Comparison of ENCODE assay signal across 1 cellular context in the genomic region with DNA sequence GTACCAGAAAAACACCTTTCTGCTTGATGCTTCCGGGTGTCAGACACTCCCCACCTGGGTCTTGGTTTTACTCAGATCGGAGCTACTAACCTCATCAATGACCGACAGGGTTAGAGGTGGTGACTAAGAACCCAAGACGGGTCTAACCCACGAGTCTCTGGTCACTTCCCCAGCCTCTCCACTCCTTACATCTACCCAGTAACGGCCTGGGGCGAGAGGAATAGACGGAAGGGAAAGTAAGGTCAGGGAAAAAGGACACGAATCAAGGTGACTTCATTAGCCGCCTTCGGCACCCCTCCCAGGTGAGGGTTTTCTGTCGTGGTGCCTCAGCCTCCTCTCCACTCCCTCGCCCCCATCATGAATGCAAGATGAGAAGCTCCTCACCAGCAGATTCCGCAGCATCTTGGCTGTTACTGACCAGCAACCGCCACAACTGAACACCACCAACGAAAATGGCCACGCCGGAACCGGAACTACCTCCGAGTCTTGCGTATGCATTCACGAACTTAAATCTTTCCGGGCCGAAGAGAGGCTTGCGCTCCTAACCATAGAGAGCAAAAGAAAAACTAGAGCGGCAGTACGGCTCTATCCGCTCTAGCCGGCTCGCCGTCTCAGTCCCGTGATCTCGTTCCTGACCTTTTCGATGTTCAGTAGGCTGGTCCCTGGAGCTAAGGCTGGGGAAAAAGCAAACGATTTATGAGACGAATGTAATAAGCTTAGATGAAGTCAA.
TF ChIP-seq lines count a peak whose summit lies in the region.

A gene with protein sequence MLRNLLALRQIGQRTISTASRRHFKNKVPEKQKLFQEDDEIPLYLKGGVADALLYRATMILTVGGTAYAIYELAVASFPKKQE (minus strand): TSS at position 469 of the 730 bp plus-strand sequence. CDS start 67 bp downstream, at position 402.

TF ChIP-seq in HEK293, 187 proteins besides CTCF, POLR2A, EP300 and RAD21 (continued from another document and continues in another):
- TF ChIP-seq, protein P1, sequence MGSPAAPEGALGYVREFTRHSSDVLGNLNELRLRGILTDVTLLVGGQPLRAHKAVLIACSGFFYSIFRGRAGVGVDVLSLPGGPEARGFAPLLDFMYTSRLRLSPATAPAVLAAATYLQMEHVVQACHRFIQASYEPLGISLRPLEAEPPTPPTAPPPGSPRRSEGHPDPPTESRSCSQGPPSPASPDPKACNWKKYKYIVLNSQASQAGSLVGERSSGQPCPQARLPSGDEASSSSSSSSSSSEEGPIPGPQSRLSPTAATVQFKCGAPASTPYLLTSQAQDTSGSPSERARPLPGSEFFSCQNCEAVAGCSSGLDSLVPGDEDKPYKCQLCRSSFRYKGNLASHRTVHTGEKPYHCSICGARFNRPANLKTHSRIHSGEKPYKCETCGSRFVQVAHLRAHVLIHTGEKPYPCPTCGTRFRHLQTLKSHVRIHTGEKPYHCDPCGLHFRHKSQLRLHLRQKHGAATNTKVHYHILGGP (tag by site-specific recombination; IDR thresholded peaks at IDR 0.05) = no peak
- TF ChIP-seq ZNF10 (tag by site-specific recombination; IDR thresholded peaks at IDR 0.05) = no peak
- no peak for TF ChIP-seq OSR2 (tag by site-specific recombination; IDR thresholded peaks at IDR 0.05)
- no peak for TF ChIP-seq ZNF223 (tag by site-specific recombination; IDR thresholded peaks at IDR 0.05)
- TF ChIP-seq ZSCAN30 (tag by site-specific recombination; IDR thresholded peaks at IDR 0.05) = no peak; the same call in 1 of the 2 replicates
- TF ChIP-seq ZNF394 (tag by site-specific recombination; IDR thresholded peaks at IDR 0.05; ENCODE audit: borderline replicate concordance) = no peak; the same call in 1 of the 2 replicates
- no peak for TF ChIP-seq ZNF560 (tag by site-specific recombination; IDR thresholded peaks at IDR 0.05; ENCODE audit: borderline replicate concordance)
- TF ChIP-seq, protein P2, sequence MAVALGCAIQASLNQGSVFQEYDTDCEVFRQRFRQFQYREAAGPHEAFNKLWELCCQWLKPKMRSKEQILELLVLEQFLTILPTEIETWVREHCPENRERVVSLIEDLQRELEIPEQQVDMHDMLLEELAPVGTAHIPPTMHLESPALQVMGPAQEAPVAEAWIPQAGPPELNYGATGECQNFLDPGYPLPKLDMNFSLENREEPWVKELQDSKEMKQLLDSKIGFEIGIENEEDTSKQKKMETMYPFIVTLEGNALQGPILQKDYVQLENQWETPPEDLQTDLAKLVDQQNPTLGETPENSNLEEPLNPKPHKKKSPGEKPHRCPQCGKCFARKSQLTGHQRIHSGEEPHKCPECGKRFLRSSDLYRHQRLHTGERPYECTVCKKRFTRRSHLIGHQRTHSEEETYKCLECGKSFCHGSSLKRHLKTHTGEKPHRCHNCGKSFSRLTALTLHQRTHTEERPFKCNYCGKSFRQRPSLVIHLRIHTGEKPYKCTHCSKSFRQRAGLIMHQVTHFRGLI (tag by site-specific recombination; IDR thresholded peaks at IDR 0.05) = peak; percentile 23; the same call in 1 of the 2 replicates
- no peak for TF ChIP-seq SALL2 (tag by site-specific recombination; IDR thresholded peaks at IDR 0.05; ENCODE audit: borderline replicate concordance)
- peak; percentile 89 for TF ChIP-seq ZNF501 (tag by site-specific recombination; IDR thresholded peaks at IDR 0.05)
- TF ChIP-seq, protein P3, sequence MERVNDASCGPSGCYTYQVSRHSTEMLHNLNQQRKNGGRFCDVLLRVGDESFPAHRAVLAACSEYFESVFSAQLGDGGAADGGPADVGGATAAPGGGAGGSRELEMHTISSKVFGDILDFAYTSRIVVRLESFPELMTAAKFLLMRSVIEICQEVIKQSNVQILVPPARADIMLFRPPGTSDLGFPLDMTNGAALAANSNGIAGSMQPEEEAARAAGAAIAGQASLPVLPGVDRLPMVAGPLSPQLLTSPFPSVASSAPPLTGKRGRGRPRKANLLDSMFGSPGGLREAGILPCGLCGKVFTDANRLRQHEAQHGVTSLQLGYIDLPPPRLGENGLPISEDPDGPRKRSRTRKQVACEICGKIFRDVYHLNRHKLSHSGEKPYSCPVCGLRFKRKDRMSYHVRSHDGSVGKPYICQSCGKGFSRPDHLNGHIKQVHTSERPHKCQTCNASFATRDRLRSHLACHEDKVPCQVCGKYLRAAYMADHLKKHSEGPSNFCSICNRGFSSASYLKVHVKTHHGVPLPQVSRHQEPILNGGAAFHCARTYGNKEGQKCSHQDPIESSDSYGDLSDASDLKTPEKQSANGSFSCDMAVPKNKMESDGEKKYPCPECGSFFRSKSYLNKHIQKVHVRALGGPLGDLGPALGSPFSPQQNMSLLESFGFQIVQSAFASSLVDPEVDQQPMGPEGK (tag by site-specific recombination; IDR thresholded peaks at IDR 0.05) = peak; percentile 31; the same call in 1 of the 2 replicates
- peak; percentile 72; the same call in 1 of the 2 replicates for TF ChIP-seq ZEB2 (tag by site-specific recombination; IDR thresholded peaks at IDR 0.05)
- TF ChIP-seq ZNF621 (tag by site-specific recombination; IDR thresholded peaks at IDR 0.05) = no peak
- TF ChIP-seq ZNF510 (tag by site-specific recombination; IDR thresholded peaks at IDR 0.05; ENCODE audit: insufficient replicate concordance) = no peak
- no peak for TF ChIP-seq KLF1 (tag by site-specific recombination; IDR thresholded peaks at IDR 0.05)
- TF ChIP-seq KLF7 (tag by site-specific recombination; IDR thresholded peaks at IDR 0.05; ENCODE audit: borderline replicate concordance) = no peak
- TF ChIP-seq, protein P4, sequence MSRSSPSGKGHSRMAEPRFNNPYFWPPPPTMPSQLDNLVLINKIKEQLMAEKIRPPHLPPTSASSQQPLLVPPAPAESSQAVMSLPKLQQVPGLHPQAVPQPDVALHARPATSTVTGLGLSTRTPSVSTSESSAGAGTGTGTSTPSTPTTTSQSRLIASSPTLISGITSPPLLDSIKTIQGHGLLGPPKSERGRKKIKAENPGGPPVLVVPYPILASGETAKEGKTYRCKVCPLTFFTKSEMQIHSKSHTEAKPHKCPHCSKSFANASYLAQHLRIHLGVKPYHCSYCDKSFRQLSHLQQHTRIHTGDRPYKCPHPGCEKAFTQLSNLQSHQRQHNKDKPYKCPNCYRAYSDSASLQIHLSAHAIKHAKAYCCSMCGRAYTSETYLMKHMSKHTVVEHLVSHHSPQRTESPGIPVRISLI (tag by site-specific recombination; IDR thresholded peaks at IDR 0.05) = no peak
- no peak for TF ChIP-seq ZNF121 (tag by site-specific recombination; IDR thresholded peaks at IDR 0.05)
- peak; percentile 74 for TF ChIP-seq ZNF610 (tag by site-specific recombination; IDR thresholded peaks at IDR 0.05; ENCODE audit: borderline replicate concordance)
- TF ChIP-seq, protein P5, sequence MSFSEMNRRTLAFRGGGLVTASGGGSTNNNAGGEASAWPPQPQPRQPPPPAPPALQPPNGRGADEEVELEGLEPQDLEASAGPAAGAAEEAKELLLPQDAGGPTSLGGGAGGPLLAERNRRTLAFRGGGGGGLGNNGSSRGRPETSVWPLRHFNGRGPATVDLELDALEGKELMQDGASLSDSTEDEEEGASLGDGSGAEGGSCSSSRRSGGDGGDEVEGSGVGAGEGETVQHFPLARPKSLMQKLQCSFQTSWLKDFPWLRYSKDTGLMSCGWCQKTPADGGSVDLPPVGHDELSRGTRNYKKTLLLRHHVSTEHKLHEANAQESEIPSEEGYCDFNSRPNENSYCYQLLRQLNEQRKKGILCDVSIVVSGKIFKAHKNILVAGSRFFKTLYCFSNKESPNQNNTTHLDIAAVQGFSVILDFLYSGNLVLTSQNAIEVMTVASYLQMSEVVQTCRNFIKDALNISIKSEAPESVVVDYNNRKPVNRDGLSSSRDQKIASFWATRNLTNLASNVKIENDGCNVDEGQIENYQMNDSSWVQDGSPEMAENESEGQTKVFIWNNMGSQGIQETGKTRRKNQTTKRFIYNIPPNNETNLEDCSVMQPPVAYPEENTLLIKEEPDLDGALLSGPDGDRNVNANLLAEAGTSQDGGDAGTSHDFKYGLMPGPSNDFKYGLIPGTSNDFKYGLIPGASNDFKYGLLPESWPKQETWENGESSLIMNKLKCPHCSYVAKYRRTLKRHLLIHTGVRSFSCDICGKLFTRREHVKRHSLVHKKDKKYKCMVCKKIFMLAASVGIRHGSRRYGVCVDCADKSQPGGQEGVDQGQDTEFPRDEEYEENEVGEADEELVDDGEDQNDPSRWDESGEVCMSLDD (tag by site-specific recombination; IDR thresholded peaks at IDR 0.05) = no peak
- TF ChIP-seq ZNF214 (tag by site-specific recombination; IDR thresholded peaks at IDR 0.05; ENCODE audit: borderline replicate concordance) = no peak
- TF ChIP-seq ZNF311 (tag by site-specific recombination; IDR thresholded peaks at IDR 0.05; ENCODE audit: borderline replicate concordance) = no peak
- no peak for TF ChIP-seq ZNF555 (tag by site-specific recombination; conservative IDR thresholded peaks at IDR 0.05)
- no peak for TF ChIP-seq ZSCAN16 (tag by site-specific recombination; IDR thresholded peaks at IDR 0.05)
- no peak for TF ChIP-seq ZNF747 (tag by site-specific recombination; IDR thresholded peaks at IDR 0.05)
- peak; percentile 80 for TF ChIP-seq PRDM1 (tag by site-specific recombination; IDR thresholded peaks at IDR 0.05)
- no peak for TF ChIP-seq ZNF133 (tag by site-specific recombination; IDR thresholded peaks at IDR 0.05)
- no peak for TF ChIP-seq ZNF174 (tag by site-specific recombination; IDR thresholded peaks at IDR 0.05)
- TF ChIP-seq, protein P6, sequence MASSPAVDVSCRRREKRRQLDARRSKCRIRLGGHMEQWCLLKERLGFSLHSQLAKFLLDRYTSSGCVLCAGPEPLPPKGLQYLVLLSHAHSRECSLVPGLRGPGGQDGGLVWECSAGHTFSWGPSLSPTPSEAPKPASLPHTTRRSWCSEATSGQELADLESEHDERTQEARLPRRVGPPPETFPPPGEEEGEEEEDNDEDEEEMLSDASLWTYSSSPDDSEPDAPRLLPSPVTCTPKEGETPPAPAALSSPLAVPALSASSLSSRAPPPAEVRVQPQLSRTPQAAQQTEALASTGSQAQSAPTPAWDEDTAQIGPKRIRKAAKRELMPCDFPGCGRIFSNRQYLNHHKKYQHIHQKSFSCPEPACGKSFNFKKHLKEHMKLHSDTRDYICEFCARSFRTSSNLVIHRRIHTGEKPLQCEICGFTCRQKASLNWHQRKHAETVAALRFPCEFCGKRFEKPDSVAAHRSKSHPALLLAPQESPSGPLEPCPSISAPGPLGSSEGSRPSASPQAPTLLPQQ (tag by site-specific recombination; IDR thresholded peaks at IDR 0.05) = peak; percentile 85
- no peak for TF ChIP-seq GLI4 (tag by site-specific recombination; IDR thresholded peaks at IDR 0.05)
- peak; percentile 66 for TF ChIP-seq SETDB1 (IDR thresholded peaks at IDR 0.05; ENCODE audit: insufficient read length, low read length)
- TF ChIP-seq, protein P7, sequence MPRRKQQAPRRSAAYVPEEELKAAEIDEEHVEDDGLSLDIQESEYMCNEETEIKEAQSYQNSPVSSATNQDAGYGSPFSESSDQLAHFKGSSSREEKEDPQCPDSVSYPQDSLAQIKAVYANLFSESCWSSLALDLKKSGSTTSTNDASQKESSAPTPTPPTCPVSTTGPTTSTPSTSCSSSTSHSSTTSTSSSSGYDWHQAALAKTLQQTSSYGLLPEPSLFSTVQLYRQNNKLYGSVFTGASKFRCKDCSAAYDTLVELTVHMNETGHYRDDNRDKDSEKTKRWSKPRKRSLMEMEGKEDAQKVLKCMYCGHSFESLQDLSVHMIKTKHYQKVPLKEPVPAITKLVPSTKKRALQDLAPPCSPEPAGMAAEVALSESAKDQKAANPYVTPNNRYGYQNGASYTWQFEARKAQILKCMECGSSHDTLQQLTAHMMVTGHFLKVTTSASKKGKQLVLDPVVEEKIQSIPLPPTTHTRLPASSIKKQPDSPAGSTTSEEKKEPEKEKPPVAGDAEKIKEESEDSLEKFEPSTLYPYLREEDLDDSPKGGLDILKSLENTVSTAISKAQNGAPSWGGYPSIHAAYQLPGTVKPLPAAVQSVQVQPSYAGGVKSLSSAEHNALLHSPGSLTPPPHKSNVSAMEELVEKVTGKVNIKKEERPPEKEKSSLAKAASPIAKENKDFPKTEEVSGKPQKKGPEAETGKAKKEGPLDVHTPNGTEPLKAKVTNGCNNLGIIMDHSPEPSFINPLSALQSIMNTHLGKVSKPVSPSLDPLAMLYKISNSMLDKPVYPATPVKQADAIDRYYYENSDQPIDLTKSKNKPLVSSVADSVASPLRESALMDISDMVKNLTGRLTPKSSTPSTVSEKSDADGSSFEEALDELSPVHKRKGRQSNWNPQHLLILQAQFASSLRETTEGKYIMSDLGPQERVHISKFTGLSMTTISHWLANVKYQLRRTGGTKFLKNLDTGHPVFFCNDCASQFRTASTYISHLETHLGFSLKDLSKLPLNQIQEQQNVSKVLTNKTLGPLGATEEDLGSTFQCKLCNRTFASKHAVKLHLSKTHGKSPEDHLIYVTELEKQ (tag by site-specific recombination; IDR thresholded peaks at IDR 0.05; ENCODE audit: borderline replicate concordance) = no peak
- TF ChIP-seq ZNF660 (tag by site-specific recombination; IDR thresholded peaks at IDR 0.05) = peak; percentile 79; the same call in 1 of the 2 replicates
- no peak for TF ChIP-seq HOXC10 (CRISPR knock-in tag; IDR thresholded peaks at IDR 0.05)
- peak; percentile 48; the same call in 1 of the 2 replicates for TF ChIP-seq ZNF366 (tag by site-specific recombination; conservative IDR thresholded peaks at IDR 0.05)
- no peak for TF ChIP-seq MYNN (tag by site-specific recombination; IDR thresholded peaks at IDR 0.05; ENCODE audit: borderline replicate concordance)
- no peak for TF ChIP-seq GLIS2 (tag by site-specific recombination; IDR thresholded peaks at IDR 0.05)
- no peak for TF ChIP-seq ZNF248 (tag by site-specific recombination; IDR thresholded peaks at IDR 0.05)
- no peak for TF ChIP-seq ZFP41 (tag by site-specific recombination; IDR thresholded peaks at IDR 0.05; ENCODE audit: borderline replicate concordance)
- TF ChIP-seq ZFP37 (tag by site-specific recombination; IDR thresholded peaks at IDR 0.05) = peak; percentile 67
- TF ChIP-seq, protein P8, sequence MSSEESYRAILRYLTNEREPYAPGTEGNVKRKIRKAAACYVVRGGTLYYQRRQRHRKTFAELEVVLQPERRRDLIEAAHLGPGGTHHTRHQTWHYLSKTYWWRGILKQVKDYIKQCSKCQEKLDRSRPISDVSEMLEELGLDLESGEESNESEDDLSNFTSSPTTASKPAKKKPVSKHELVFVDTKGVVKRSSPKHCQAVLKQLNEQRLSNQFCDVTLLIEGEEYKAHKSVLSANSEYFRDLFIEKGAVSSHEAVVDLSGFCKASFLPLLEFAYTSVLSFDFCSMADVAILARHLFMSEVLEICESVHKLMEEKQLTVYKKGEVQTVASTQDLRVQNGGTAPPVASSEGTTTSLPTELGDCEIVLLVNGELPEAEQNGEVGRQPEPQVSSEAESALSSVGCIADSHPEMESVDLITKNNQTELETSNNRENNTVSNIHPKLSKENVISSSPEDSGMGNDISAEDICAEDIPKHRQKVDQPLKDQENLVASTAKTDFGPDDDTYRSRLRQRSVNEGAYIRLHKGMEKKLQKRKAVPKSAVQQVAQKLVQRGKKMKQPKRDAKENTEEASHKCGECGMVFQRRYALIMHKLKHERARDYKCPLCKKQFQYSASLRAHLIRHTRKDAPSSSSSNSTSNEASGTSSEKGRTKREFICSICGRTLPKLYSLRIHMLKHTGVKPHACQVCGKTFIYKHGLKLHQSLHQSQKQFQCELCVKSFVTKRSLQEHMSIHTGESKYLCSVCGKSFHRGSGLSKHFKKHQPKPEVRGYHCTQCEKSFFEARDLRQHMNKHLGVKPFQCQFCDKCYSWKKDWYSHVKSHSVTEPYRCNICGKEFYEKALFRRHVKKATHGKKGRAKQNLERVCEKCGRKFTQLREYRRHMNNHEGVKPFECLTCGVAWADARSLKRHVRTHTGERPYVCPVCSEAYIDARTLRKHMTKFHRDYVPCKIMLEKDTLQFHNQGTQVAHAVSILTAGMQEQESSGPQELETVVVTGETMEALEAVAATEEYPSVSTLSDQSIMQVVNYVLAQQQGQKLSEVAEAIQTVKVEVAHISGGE (tag by site-specific recombination; conservative IDR thresholded peaks at IDR 0.05; ENCODE audit: low read depth) = peak; percentile 97
